In the genomic region with DNA sequence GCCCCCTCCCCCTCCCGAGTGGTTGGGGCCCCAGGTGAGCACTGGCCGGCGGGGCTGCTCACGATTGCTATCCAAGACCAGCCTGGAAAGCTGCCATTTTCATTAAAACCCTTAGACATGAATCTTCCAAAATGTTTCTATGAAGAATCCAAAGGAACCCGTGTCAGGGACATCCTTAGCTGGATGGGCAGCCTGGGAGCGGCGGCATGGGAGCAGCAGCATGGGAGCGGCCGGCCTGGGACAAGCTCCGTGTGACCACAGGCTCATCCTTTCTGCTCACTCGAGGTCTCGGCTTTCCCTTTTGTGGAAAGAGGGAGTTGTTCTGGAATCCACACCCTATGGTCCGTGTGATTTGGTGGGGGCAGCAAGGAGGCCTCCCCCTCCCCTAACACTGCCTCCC, we compare ENCODE assay signal across 1 cellular context.
TF ChIP-seq lines count a peak whose summit lies in the region.

No MANE protein-coding gene starts in this region.

TF ChIP-seq in IMR-90, 13 proteins besides CTCF, POLR2A, EP300 and RAD21 (continued from another document):
- TF ChIP-seq, protein P1, sequence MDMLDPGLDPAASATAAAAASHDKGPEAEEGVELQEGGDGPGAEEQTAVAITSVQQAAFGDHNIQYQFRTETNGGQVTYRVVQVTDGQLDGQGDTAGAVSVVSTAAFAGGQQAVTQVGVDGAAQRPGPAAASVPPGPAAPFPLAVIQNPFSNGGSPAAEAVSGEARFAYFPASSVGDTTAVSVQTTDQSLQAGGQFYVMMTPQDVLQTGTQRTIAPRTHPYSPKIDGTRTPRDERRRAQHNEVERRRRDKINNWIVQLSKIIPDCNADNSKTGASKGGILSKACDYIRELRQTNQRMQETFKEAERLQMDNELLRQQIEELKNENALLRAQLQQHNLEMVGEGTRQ (IDR thresholded peaks at IDR 0.05; ENCODE audit: low read depth, low read length), result no peak
- TF ChIP-seq MXI1 (IDR thresholded peaks at IDR 0.05; ENCODE audit: borderline replicate concordance, low read depth, low read length), result no peak
- TF ChIP-seq BHLHE40 (IDR thresholded peaks at IDR 0.05; ENCODE audit: low read depth, low read length), result no peak
- no peak for TF ChIP-seq CHD1 (IDR thresholded peaks at IDR 0.05; ENCODE audit: low read depth, low read length)
- TF ChIP-seq NFE2L2 (IDR thresholded peaks at IDR 0.05; ENCODE audit: low read depth, low read length), result no peak
- TF ChIP-seq MAZ (IDR thresholded peaks at IDR 0.05; ENCODE audit: borderline replicate concordance, low read depth, low read length), result no peak
